In genomic region chr20:25297141-25297905, GRCh38 we compare ENCODE assay signal across 11 cellular contexts. TPM values are rescaled to one million over a fixed set of nuclear protein-coding genes. Genes with fewer than 3 reads are reported as not detected.
DNase-seq lines count a peak whose midpoint lies in the region; ATAC-seq and TF ChIP-seq lines count a peak whose summit lies in the region.
"Had no signal": no experiment of that assay in that cellular context is flagged by ENCODE, and none has a peak within 500 bp of the region (broad histone marks: within the 10 kb centered on the region; RNA-seq: fewer than 3 reads in every experiment).

No MANE protein-coding gene starts in this region.

- H3K36me3 ChIP-seq in heart right ventricle (peaks cover 0 to 83% (median 20%) of the 10 kb centered on the region in 9 donors), testis (ENCODE audit: low read depth, missing control alignments) (no peaks in the 10 kb centered on the region), HAP-1 (replicated peaks) (peaks cover 39% of the 10 kb centered on the region)

- H3K4me1 ChIP-seq in heart right ventricle (peaks cover 18 to 65% (median 36%) of the 10 kb centered on the region in 9 donors), testis (peaks cover 16% of the 10 kb centered on the region), HAP-1 (no peaks in the 10 kb centered on the region)

- no peak overlapping the region for H3K4me3 Mint-ChIP-seq in activated T-helper 17 cell treated with anti-CD3 and anti-CD28 coated beads, Interleukin-2, amount 50 U/mL, for 72 hours

- TF ChIP-seq CTCF in heart right ventricle (IDR thresholded peaks at IDR 0.05) (no peak), testis (IDR thresholded peaks at IDR 0.05) (no peak)

- no peak overlapping the region for H3K27ac Mint-ChIP-seq in activated T-helper 17 cell treated with anti-CD3 and anti-CD28 coated beads, Interleukin-2, amount 50 U/mL, for 72 hours

- no peaks in the 10 kb centered on the region for H3K36me3 Mint-ChIP-seq in activated T-helper 17 cell treated with anti-CD3 and anti-CD28 coated beads, Interleukin-2, amount 50 U/mL, for 72 hours (ENCODE audit: low read depth)

- H3K27ac ChIP-seq in heart right ventricle = peak overlapping the region in 7 of 10 donors; percentile 23 to 85 (median 67)
- no peak overlapping the region for H3K27ac ChIP-seq in testis

- intact Hi-C loops in heart right ventricle (cut with DNase I) = loop anchor here in 4 of 10 donors (5.0 to 10.0 kb wide), 5 partner anchors 45 to 303 kb away; partner anchors contain the start of genes APMAP (in 1 of the 4) and ENTPD6 (in 1 of the 4)
- intact Hi-C loops in Right ventricle myocardium superior (cut with DNase I) = loop anchor here (5.0 kb wide), 1 partner anchor 100 kb away; no protein-coding TSS in a partner anchor
- intact Hi-C loops in testis (cut with DNase I; ENCODE audit: low total_unique reads) = loop anchor here (10.0 kb wide), 1 partner anchor 97 kb away; the partner anchor contains the start of gene ABHD12

- H3K9me3 ChIP-seq in heart right ventricle = no peaks in the 10 kb centered on the region
- no peaks in the 10 kb centered on the region for H3K9me3 ChIP-seq in testis
- no peaks in the 10 kb centered on the region for H3K9me3 ChIP-seq in HAP-1

- peaks cover 6% of the 10 kb centered on the region for H3K4me1 Mint-ChIP-seq in activated T-helper 17 cell treated with anti-CD3 and anti-CD28 coated beads, Interleukin-2, amount 50 U/mL, for 72 hours

- H3K9me3 Mint-ChIP-seq in activated T-helper 17 cell treated with anti-CD3 and anti-CD28 coated beads, Interleukin-2, amount 50 U/mL, for 72 hours = no peaks in the 10 kb centered on the region
- H3K9me3 Mint-ChIP-seq: CD4-positive, CD25-positive, alpha-beta regulatory T cell had no signal

- no peaks in the 10 kb centered on the region for H3K27me3 Mint-ChIP-seq in activated T-helper 17 cell treated with anti-CD3 and anti-CD28 coated beads, Interleukin-2, amount 50 U/mL, for 72 hours
- H3K27me3 Mint-ChIP-seq: CD4-positive, CD25-positive, alpha-beta regulatory T cell had no signal

- H3K4me3 ChIP-seq in heart right ventricle = no peak overlapping the region
- no peak overlapping the region for H3K4me3 ChIP-seq in testis
- no peak overlapping the region for H3K4me3 ChIP-seq in HAP-1
- H3K4me3 ChIP-seq: lung had no signal

- 80 to 83% methylated on average over 10 of the region's 10 CpGs for WGBS in heart right ventricle, 2 donors
- 88 to 97% methylated on average over 6 to 10 of the region's 10 CpGs for whole genome bisulfite sequencing in testis, 2 donors

- ATAC-seq in heart right ventricle (no peak), Right ventricle myocardium superior (ENCODE audit: poor library complexity) (no peak), HG02870 (IDR thresholded peaks at IDR 0.05; ENCODE audit: unreplicated experiment) (peak; percentile 59)
- ATAC-seq in activated T-helper 17 cell treated with anti-CD3 and anti-CD28 coated beads, Interleukin-2, amount 50 U/mL, for 72 hours (replicated peaks) = peak; percentile 27

- in situ Hi-C loops in HAP-1 (cut with MboI; ENCODE audit: low sequenced_read_pairs) = loop anchor here (10.0 kb wide), 1 partner anchor 303 kb away; the partner anchor contains the start of gene APMAP

- no peak for DNase-seq in heart right ventricle
- no peak for DNase-seq in Right ventricle myocardium superior
- no peak for DNase-seq in testis
- DNase-seq in HAP-1 (ENCODE audit: low spot score in 2 of 2) = no peak
- DNase-seq in AG08395 (ENCODE audit: low spot score) = no peak
- DNase-seq in activated CD4-positive, alpha-beta T cell treated with anti-CD3 and anti-CD28 coated beads, Interleukin-2, amount 50 U/mL, for 4 hours = no peak
- DNase-seq: NCI-H1694 treated with DMSO at 0.1 percent for 48 hours had no signal

- TF ChIP-seq POLR2A in testis (IDR thresholded peaks at IDR 0.05) = no peak

- H3K27me3 ChIP-seq in heart right ventricle (no peaks in the 10 kb centered on the region), testis (no peaks in the 10 kb centered on the region), HAP-1 (ENCODE audit: low read depth) (no peaks in the 10 kb centered on the region)

RNA-seq across cellular contexts. Expression of gene PYGB, which starts 49.4 kb away (rescaled TPM):
- 100 to 1,000 TPM; 203 to 462 (median 276) TPM for total RNA-seq in heart right ventricle
- polyA plus RNA-seq in heart right ventricle = 100 to 1,000 TPM in 1 of 2 donors, 10 to 100 TPM in 1; 83.1 to 250 TPM
- total RNA-seq in Right ventricle myocardium superior = 170 TPM
- total RNA-seq in activated T-helper 17 cell treated with anti-CD3 and anti-CD28 coated beads, Interleukin-2, amount 50 U/mL, for 72 hours = 10 to 100 TPM; 15.4 to 27.0 TPM
- total RNA-seq in testis = 10 to 100 TPM; 91.5 TPM
- 50.8 TPM for polyA plus RNA-seq in testis (ENCODE audit: insufficient read depth, low read depth, low replicate concordance)

Comparison
In these comparisons a context has a peak if more than half of its experiments do, and no peak if none do; other contexts are left out.
1. ATAC-seq: peak in HG02870 (single experiment) and activated T-helper 17 cell treated with anti-CD3 and anti-CD28 coated beads, Interleukin-2, amount 50 U/mL, for 72 hours (single experiment); none in heart right ventricle (0 of 8) and Right ventricle myocardium superior (single experiment).
2. H3K27ac ChIP-seq: peak in heart right ventricle (7 of 10); none in testis (0 of 2).